In genomic region chr16:86931410-86931941, GRCh38 we compare ENCODE assay signal across 9 cellular contexts.
DNase-seq lines count a peak whose midpoint lies in the region; ATAC-seq and TF ChIP-seq lines count a peak whose summit lies in the region.
"Had no signal": no experiment of that assay in that cellular context is flagged by ENCODE, and none has a peak within 500 bp of the region (broad histone marks: within the 10 kb centered on the region; RNA-seq: fewer than 3 reads in every experiment).

No MANE protein-coding gene starts in this region.

- no peak overlapping the region for H2AFZ ChIP-seq in hepatocyte

- H3K27me3 ChIP-seq in body of pancreas (no peaks in the 10 kb centered on the region), hepatocyte (no peaks in the 10 kb centered on the region), testis (no peaks in the 10 kb centered on the region)

- TF ChIP-seq POLR2A in body of pancreas (IDR thresholded peaks at IDR 0.05) (no peak), testis (IDR thresholded peaks at IDR 0.05) (no peak), erythroblast (IDR thresholded peaks at IDR 0.05; ENCODE audit: low read length) (no peak)

- DNase-seq in HS-5 (ENCODE audit: low read depth) (peak; percentile 26), body of pancreas (peak in 1 of 4 donors; percentile 16), hepatocyte (ENCODE audit: low spot score) (peak; percentile 45), testis (peak; percentile 26), erythroblast (lab: John Stamatoyannopoulos, UW) (no peak), GDM1 (lab: John Stamatoyannopoulos, UW) (no peak), KG1 (lab: John Stamatoyannopoulos, UW) (no peak), SHP77 treated with DMSO at 0.1 percent for 48 hours (lab: John Stamatoyannopoulos, UW) (no peak)
- DNase-seq: NCI-H2171 treated with DMSO at 0.1 percent for 48 hours had no signal

- no peaks in the 10 kb centered on the region for H3K36me3 ChIP-seq in body of pancreas (replicated peaks in 1 of 2; ENCODE audit: insufficient read depth in 1 of 2, low read depth in 2 of 2)
- H3K36me3 ChIP-seq in hepatocyte (replicated peaks; ENCODE audit: insufficient read depth, low read depth): no peaks in the 10 kb centered on the region
- H3K36me3 ChIP-seq in testis (ENCODE audit: low read depth, missing control alignments): no peaks in the 10 kb centered on the region

- H3K79me2 ChIP-seq in hepatocyte: no peaks in the 10 kb centered on the region

- no peaks in the 10 kb centered on the region for H4K20me1 ChIP-seq in hepatocyte (ENCODE audit: insufficient read depth, poor library complexity, severe bottlenecking)

- intact Hi-C loops in body of pancreas (cut with DNase I) (no loop called here), testis (cut with DNase I; ENCODE audit: low total_unique reads) (no loop called here)

- TF ChIP-seq CTCF in body of pancreas (IDR thresholded peaks at IDR 0.05) (no peak), hepatocyte (IDR thresholded peaks at IDR 0.05; ENCODE audit: poor library complexity) (no peak), testis (IDR thresholded peaks at IDR 0.05) (no peak)

- H3K27ac ChIP-seq in body of pancreas: peak overlapping the region in 1 of 4 donors; percentile 30
- no peak overlapping the region for H3K27ac ChIP-seq in hepatocyte
- H3K27ac ChIP-seq in testis: peak overlapping the region in 1 of 2 donors; percentile 13

- no peaks in the 10 kb centered on the region for H3K9me3 ChIP-seq in body of pancreas
- no peaks in the 10 kb centered on the region for H3K9me3 ChIP-seq in hepatocyte (ENCODE audit: low read depth)
- H3K9me3 ChIP-seq in testis: no peaks in the 10 kb centered on the region

- ATAC-seq in body of pancreas: peak; percentile 19

- no peak overlapping the region for H3K4me2 ChIP-seq in hepatocyte

- H3K4me3 ChIP-seq in body of pancreas (no peak overlapping the region), hepatocyte (no peak overlapping the region), testis (no peak overlapping the region)

- WGBS in body of pancreas, 2 donors: 45 to 51% methylated on average over 14 to 26 of the region's 26 CpGs
- WGBS in hepatocyte (ENCODE audit: low lambda C conversion rate, missing lambda C conversion rate): 56% methylated on average over 26 of the region's 26 CpGs
- 18 to 31% methylated on average over 24 to 26 of the region's 26 CpGs for WGBS in testis, 2 donors

- no peaks in the 10 kb centered on the region for H3K9me2 ChIP-seq in hepatocyte (replicated peaks; ENCODE audit: insufficient read depth)

- H3K4me1 ChIP-seq in body of pancreas: no peaks in the 10 kb centered on the region
- peaks cover 7% of the 10 kb centered on the region for H3K4me1 ChIP-seq in hepatocyte (ENCODE audit: insufficient read depth)
- peaks cover 6% of the 10 kb centered on the region for H3K4me1 ChIP-seq in testis

Comparison
In these comparisons a context has a peak if more than half of its experiments do, and no peak if none do; other contexts are left out.
1. DNase-seq: peak in HS-5 (single experiment), hepatocyte (single experiment) and testis (single experiment); none in erythroblast (0 of 2), GDM1 (single experiment), KG1 (single experiment) and SHP77 treated with DMSO at 0.1 percent for 48 hours (single experiment).